ENCODE assay signal across 19 cellular contexts in genomic region chr19:2574478-2574931, GRCh38.
A peak's percentile ranks its signal among the peaks of the same experiment; 100 is the strongest.
DNase-seq lines count a peak whose midpoint lies in the region; ATAC-seq and TF ChIP-seq lines count a peak whose summit lies in the region.
"Had no signal": no experiment of that assay in that cellular context is flagged by ENCODE, and none has a peak within 500 bp of the region (broad histone marks: within the 10 kb centered on the region; RNA-seq: fewer than 3 reads in every experiment).

No MANE protein-coding gene starts in this region.

- CTCF ChIA-PET in activated CD8-positive, alpha-beta T cell treated with anti-CD3 and anti-CD28 coated beads, Interleukin-2, amount 10 ng/mL, durations not matched to agents 7 days and 5 days (lab: Charles Lee) = no interaction called here
- CTCF ChIA-PET in activated CD8-positive, alpha-beta T cell treated with anti-CD3 and anti-CD28 coated beads for 36 hours (lab: Charles Lee) = no interaction called here
- CTCF ChIA-PET in Panc1 (lab: Charles Lee) = no interaction called here
- CTCF ChIA-PET in CD8-positive, alpha-beta memory T cell (lab: Charles Lee) = interaction anchor here (0.6 to 0.8 kb wide), 2 partner anchors 95 to 207 kb away, joined by 3 read pairs; no protein-coding TSS in a partner anchor

- no peaks in the 10 kb centered on the region for H3K9me3 ChIP-seq in Panc1 (ENCODE audit: control insufficient read depth, insufficient read depth, low read depth, low read length)
- no peaks in the 10 kb centered on the region for H3K9me3 ChIP-seq in CD8-positive, alpha-beta memory T cell (ENCODE audit: low read length)

- in situ Hi-C loops in Panc1 (cut with HindIII; ENCODE audit: low pct_unique_long_range_greater_than_20kb, low sequenced_read_pairs) = no loop called here

- no peaks in the 10 kb centered on the region for H3K36me3 ChIP-seq in Panc1 (ENCODE audit: control insufficient read depth, insufficient read depth, low read length)
- H3K36me3 ChIP-seq in CD8-positive, alpha-beta memory T cell (ENCODE audit: insufficient read depth, low read length) = no peaks in the 10 kb centered on the region

- peaks cover 15% of the 10 kb centered on the region for H3K4me1 ChIP-seq in Panc1 (ENCODE audit: control insufficient read depth, insufficient read depth, low read length)
- peaks cover 10% of the 10 kb centered on the region for H3K4me1 ChIP-seq in CD8-positive, alpha-beta memory T cell (ENCODE audit: insufficient read depth, low read length)

- no peaks in the 10 kb centered on the region for H3K27me3 ChIP-seq in Panc1 (ENCODE audit: control insufficient read depth, insufficient read depth, low read length)
- no peaks in the 10 kb centered on the region for H3K27me3 ChIP-seq in CD8-positive, alpha-beta memory T cell (ENCODE audit: insufficient read depth, low read length, poor library complexity, severe bottlenecking)

- H3K27me3 Mint-ChIP-seq in activated CD8-positive, alpha-beta T cell treated with anti-CD3 and anti-CD28 coated beads, Interleukin-2, amount 10 ng/mL, durations not matched to agents 7 days and 5 days (ENCODE audit: low read depth) = no peaks in the 10 kb centered on the region
- peaks cover 12% of the 10 kb centered on the region for H3K27me3 Mint-ChIP-seq in activated CD8-positive, alpha-beta T cell treated with anti-CD3 and anti-CD28 coated beads for 36 hours
- no peaks in the 10 kb centered on the region for H3K27me3 Mint-ChIP-seq in memory B cell
- no peaks in the 10 kb centered on the region for H3K27me3 Mint-ChIP-seq in stimulated activated memory B cell treated with anti-CD40 and anti-IgM and Interleukin-4, amounts not matched to agents 10 μg/mL and 1 μg/mL and 100 μg/mL, for 72 hours
- peaks cover 6 to 9% of the 10 kb centered on the region in 2 donors for H3K27me3 Mint-ChIP-seq in CD8-positive, alpha-beta memory T cell

- no peak for DNase-seq in activated CD8-positive, alpha-beta T cell treated with anti-CD3 and anti-CD28 coated beads, Interleukin-2, amount 10 ng/mL, durations not matched to agents 7 days and 5 days
- no peak for DNase-seq in activated CD8-positive, alpha-beta T cell treated with anti-CD3 and anti-CD28 coated beads for 36 hours
- DNase-seq in Panc1 (ENCODE audit: low read depth, low spot score) (no peak), memory B cell (ENCODE audit: low spot score in 2 of 2) (no peak)
- no peak for DNase-seq in activated CD4-positive, alpha-beta T cell treated with anti-CD3 and anti-CD28 coated beads for 4 hours
- no peak for DNase-seq in stimulated activated CD4-positive, alpha-beta T cell treated with anti-CD3 and anti-CD28 coated beads, Interleukin-12 subunit alpha, Interleukin-12 subunit beta, amount 100 ng/mL, for 4 hours
- no peak for DNase-seq in CD8-positive, alpha-beta memory T cell
- DNase-seq: COR-L47, DMS53, GM23248, HFFc6, NCI-H1092, NCI-H2107, NCI-H226, NCI-H526, RPMI8226 had no signal

- no peak for TF ChIP-seq CTCF in activated CD8-positive, alpha-beta T cell treated with anti-CD3 and anti-CD28 coated beads for 36 hours (IDR thresholded peaks at IDR 0.05)
- no peak for TF ChIP-seq CTCF in Panc1 (IDR thresholded peaks at IDR 0.05)

- peak overlapping the region; percentile 34; the same call in 1 of the 2 replicates for H3K27ac ChIP-seq in Panc1 (ENCODE audit: low read length)
- H3K27ac ChIP-seq in CD8-positive, alpha-beta memory T cell (ENCODE audit: low read depth, low read length) = no peak overlapping the region
- H3K27ac ChIP-seq: C4-2B, GM23248, KMS-11 had no signal

- no peak overlapping the region for H3K4me3 Mint-ChIP-seq in activated CD8-positive, alpha-beta T cell treated with anti-CD3 and anti-CD28 coated beads, Interleukin-2, amount 10 ng/mL, durations not matched to agents 7 days and 5 days
- no peak overlapping the region for H3K4me3 Mint-ChIP-seq in activated CD8-positive, alpha-beta T cell treated with anti-CD3 and anti-CD28 coated beads for 36 hours
- H3K4me3 Mint-ChIP-seq in memory B cell = no peak overlapping the region
- no peak overlapping the region for H3K4me3 Mint-ChIP-seq in stimulated activated memory B cell treated with anti-CD40 and anti-IgM and Interleukin-4, amounts not matched to agents 10 μg/mL and 1 μg/mL and 100 μg/mL, for 72 hours
- no peak overlapping the region for H3K4me3 Mint-ChIP-seq in CD8-positive, alpha-beta memory T cell
- H3K4me3 Mint-ChIP-seq: HFFc6 had no signal

- H3K27ac Mint-ChIP-seq in activated CD8-positive, alpha-beta T cell treated with anti-CD3 and anti-CD28 coated beads, Interleukin-2, amount 10 ng/mL, durations not matched to agents 7 days and 5 days = peak overlapping the region; percentile 30
- no peak overlapping the region for H3K27ac Mint-ChIP-seq in activated CD8-positive, alpha-beta T cell treated with anti-CD3 and anti-CD28 coated beads for 36 hours
- H3K27ac Mint-ChIP-seq in memory B cell = peak overlapping the region; percentile 14
- H3K27ac Mint-ChIP-seq in stimulated activated memory B cell treated with anti-CD40 and anti-IgM and Interleukin-4, amounts not matched to agents 10 μg/mL and 1 μg/mL and 100 μg/mL, for 72 hours = peak overlapping the region; percentile 58
- no peak overlapping the region for H3K27ac Mint-ChIP-seq in CD8-positive, alpha-beta memory T cell
- H3K27ac Mint-ChIP-seq: HFFc6 had no signal

- H3K36me3 Mint-ChIP-seq in activated CD8-positive, alpha-beta T cell treated with anti-CD3 and anti-CD28 coated beads, Interleukin-2, amount 10 ng/mL, durations not matched to agents 7 days and 5 days (ENCODE audit: low read depth) = no peaks in the 10 kb centered on the region
- H3K36me3 Mint-ChIP-seq in activated CD8-positive, alpha-beta T cell treated with anti-CD3 and anti-CD28 coated beads for 36 hours (ENCODE audit: low read depth) = no peaks in the 10 kb centered on the region
- peaks cover 21% of the 10 kb centered on the region for H3K36me3 Mint-ChIP-seq in memory B cell
- H3K36me3 Mint-ChIP-seq in stimulated activated memory B cell treated with anti-CD40 and anti-IgM and Interleukin-4, amounts not matched to agents 10 μg/mL and 1 μg/mL and 100 μg/mL, for 72 hours = peaks cover 27% of the 10 kb centered on the region
- no peaks in the 10 kb centered on the region for H3K36me3 Mint-ChIP-seq in CD8-positive, alpha-beta memory T cell

- BruUV-seq in Panc1 (replicated peaks; lab: Mats Ljungman, UMichigan) = no TSS peak

- H3K9me3 Mint-ChIP-seq in activated CD8-positive, alpha-beta T cell treated with anti-CD3 and anti-CD28 coated beads, Interleukin-2, amount 10 ng/mL, durations not matched to agents 7 days and 5 days (ENCODE audit: insufficient read depth) = no peaks in the 10 kb centered on the region
- H3K9me3 Mint-ChIP-seq in activated CD8-positive, alpha-beta T cell treated with anti-CD3 and anti-CD28 coated beads for 36 hours = peaks cover 7% of the 10 kb centered on the region
- H3K9me3 Mint-ChIP-seq in memory B cell = peaks cover 3% of the 10 kb centered on the region
- H3K9me3 Mint-ChIP-seq in stimulated activated memory B cell treated with anti-CD40 and anti-IgM and Interleukin-4, amounts not matched to agents 10 μg/mL and 1 μg/mL and 100 μg/mL, for 72 hours = peaks cover 3% of the 10 kb centered on the region
- H3K9me3 Mint-ChIP-seq in CD8-positive, alpha-beta memory T cell = no peaks in the 10 kb centered on the region

- peaks cover 11% of the 10 kb centered on the region for H3K4me1 Mint-ChIP-seq in activated CD8-positive, alpha-beta T cell treated with anti-CD3 and anti-CD28 coated beads, Interleukin-2, amount 10 ng/mL, durations not matched to agents 7 days and 5 days (ENCODE audit: low read depth)
- H3K4me1 Mint-ChIP-seq in activated CD8-positive, alpha-beta T cell treated with anti-CD3 and anti-CD28 coated beads for 36 hours (ENCODE audit: low read depth) = no peaks in the 10 kb centered on the region
- peaks cover 12% of the 10 kb centered on the region for H3K4me1 Mint-ChIP-seq in memory B cell
- peaks cover 31% of the 10 kb centered on the region for H3K4me1 Mint-ChIP-seq in stimulated activated memory B cell treated with anti-CD40 and anti-IgM and Interleukin-4, amounts not matched to agents 10 μg/mL and 1 μg/mL and 100 μg/mL, for 72 hours
- H3K4me1 Mint-ChIP-seq in CD8-positive, alpha-beta memory T cell = peaks cover 0 to 9% (median 0%) of the 10 kb centered on the region in 3 donors

- no peak for ATAC-seq in activated CD8-positive, alpha-beta T cell treated with anti-CD3 and anti-CD28 coated beads, Interleukin-2, amount 10 ng/mL, durations not matched to agents 7 days and 5 days
- no peak for ATAC-seq in activated CD8-positive, alpha-beta T cell treated with anti-CD3 and anti-CD28 coated beads for 36 hours
- ATAC-seq in Panc1 (no peak), memory B cell (ENCODE audit: low read depth) (no peak)
- no peak for ATAC-seq in stimulated activated memory B cell treated with anti-CD40 and anti-IgM and Interleukin-4, amounts not matched to agents 10 μg/mL and 1 μg/mL and 100 μg/mL, for 72 hours

- POLR2A ChIA-PET in activated CD8-positive, alpha-beta T cell treated with anti-CD3 and anti-CD28 coated beads, Interleukin-2, amount 10 ng/mL, durations not matched to agents 7 days and 5 days (lab: Charles Lee) = interaction anchor here (0.7 kb wide), 1 partner anchor 98 kb away, joined by 3 read pairs; the partner anchor contains the start of gene GADD45B
- POLR2A ChIA-PET in activated CD8-positive, alpha-beta T cell treated with anti-CD3 and anti-CD28 coated beads for 36 hours (lab: Charles Lee) = no interaction called here
- POLR2A ChIA-PET in Panc1 (lab: Charles Lee) = no interaction called here
- POLR2A ChIA-PET in CD8-positive, alpha-beta memory T cell (lab: Charles Lee) = no interaction called here

- no peak overlapping the region for H3K4me3 ChIP-seq in Panc1 (ENCODE audit: low read depth in 2 of 2, low read length in 2 of 2)
- no peak overlapping the region for H3K4me3 ChIP-seq in CD8-positive, alpha-beta memory T cell (ENCODE audit: low read length)
- H3K4me3 ChIP-seq: GM23248 had no signal

- intact Hi-C loops in activated CD8-positive, alpha-beta T cell treated with anti-CD3 and anti-CD28 coated beads for 36 hours (cut with micrococcal nuclease) = no loop called here
- intact Hi-C loops in Panc1 (cut with micrococcal nuclease; ENCODE audit: unreplicated experiment) = no loop called here

Comparison
In these comparisons a context has a peak if more than half of its experiments do, and no peak if none do; other contexts are left out.
1. H3K27ac Mint-ChIP-seq: peak in activated CD8-positive, alpha-beta T cell treated with anti-CD3 and anti-CD28 coated beads, Interleukin-2, amount 10 ng/mL, durations not matched to agents 7 days and 5 days (single experiment), memory B cell (single experiment) and stimulated activated memory B cell treated with anti-CD40 and anti-IgM and Interleukin-4, amounts not matched to agents 10 μg/mL and 1 μg/mL and 100 μg/mL, for 72 hours (single experiment); none in activated CD8-positive, alpha-beta T cell treated with anti-CD3 and anti-CD28 coated beads for 36 hours (single experiment) and CD8-positive, alpha-beta memory T cell (0 of 8).